Comparison of ENCODE assay signal across 15 cellular contexts in genomic region chr12:50555471-50555885, GRCh38. TPM values are rescaled to one million over a fixed set of nuclear protein-coding genes. Genes with fewer than 3 reads are reported as not detected.
DNase-seq lines count a peak whose midpoint lies in the region; ATAC-seq and TF ChIP-seq lines count a peak whose summit lies in the region.
"Had no signal": no experiment of that assay in that cellular context is flagged by ENCODE, and none has a peak within 500 bp of the region (broad histone marks: within the 10 kb centered on the region; RNA-seq: fewer than 3 reads in every experiment).

No MANE protein-coding gene starts in this region.

- POLR2A ChIA-PET in CD4-positive, alpha-beta memory T cell (lab: Charles Lee; ENCODE audit: partially characterized antibody): no interaction called here

- peaks cover 3 to 18% of the 10 kb centered on the region in 2 donors for H3K36me3 Mint-ChIP-seq in CD4-positive, alpha-beta memory T cell
- H3K36me3 Mint-ChIP-seq in HFFc6 (ENCODE audit: low read depth): peaks cover 14% of the 10 kb centered on the region
- peaks cover 8 to 39% of the 10 kb centered on the region in 2 donors for H3K36me3 Mint-ChIP-seq in activated naive CD4-positive, alpha-beta T cell treated with anti-CD3 and anti-CD28 coated beads, Interleukin-2, amount 50 U/mL, for 72 hours

- H3K4me3 Mint-ChIP-seq in CD4-positive, alpha-beta memory T cell: peak overlapping the region in 1 of 8 donors; percentile 22
- H3K4me3 Mint-ChIP-seq in HFFc6: no peak overlapping the region
- H3K4me3 Mint-ChIP-seq: CD14-positive monocyte; central memory CD8-positive, alpha-beta T cell; immature natural killer cell had no signal

- intact Hi-C loops in CD4-positive, alpha-beta memory T cell (cut with micrococcal nuclease): no loop called here

- ATAC-seq in activated naive CD4-positive, alpha-beta T cell treated with anti-CD3 and anti-CD28 coated beads, Interleukin-2, amount 50 U/mL, for 72 hours: peak; percentile 94

- DNase-seq in CD4-positive, alpha-beta memory T cell: no peak
- DNase-seq in HFFc6 (no peak), LoVo (ENCODE audit: low spot score) (no peak), NOMO-1 treated with dmso at 0.1 percent for 144 hours (lab: John Stamatoyannopoulos, UW; ENCODE audit: unreplicated experiment) (no peak), activated gamma-delta T cell treated with Interleukin-2 at 50 U/mL for 16 hours (no peak)
- peak in 1 of 2 donors; percentile 50 for DNase-seq in activated naive CD4-positive, alpha-beta T cell treated with anti-CD3 and anti-CD28 coated beads, Interleukin-2, amount 50 U/mL, for 72 hours (ENCODE audit: low spot score in 2 of 2)
- DNase-seq: adrenal gland, immature natural killer cell, Karpas-422, mesenchymal stem cell, nucleus accumbens had no signal

- H3K27ac ChIP-seq in CD4-positive, alpha-beta memory T cell (ENCODE audit: low read depth, low read length): no peak overlapping the region
- peak overlapping the region; percentile 3 for H3K27ac ChIP-seq in parathyroid adenoma
- H3K27ac ChIP-seq: adrenal gland, thoracic aorta had no signal

- no peak overlapping the region for H2AFZ ChIP-seq in parathyroid adenoma

- H3K9me3 ChIP-seq in CD4-positive, alpha-beta memory T cell (ENCODE audit: control insufficient read depth in 1 of 2, low read length in 2 of 2): no peaks in the 10 kb centered on the region
- H3K9me3 ChIP-seq in parathyroid adenoma (ENCODE audit: control insufficient read depth, low read length): no peaks in the 10 kb centered on the region
- H3K9me3 ChIP-seq: adrenal gland, thoracic aorta had no signal

- H3K9me3 Mint-ChIP-seq in CD4-positive, alpha-beta memory T cell: no peaks in the 10 kb centered on the region
- no peaks in the 10 kb centered on the region for H3K9me3 Mint-ChIP-seq in HFFc6
- H3K9me3 Mint-ChIP-seq in activated naive CD4-positive, alpha-beta T cell treated with anti-CD3 and anti-CD28 coated beads, Interleukin-2, amount 50 U/mL, for 72 hours: no peaks in the 10 kb centered on the region
- H3K9me3 Mint-ChIP-seq: CD14-positive monocyte; central memory CD8-positive, alpha-beta T cell; immature natural killer cell had no signal

- H3K4me3 ChIP-seq in CD4-positive, alpha-beta memory T cell (ENCODE audit: low read length in 2 of 2): no peak overlapping the region
- H3K4me3 ChIP-seq in parathyroid adenoma (ENCODE audit: low read depth, low read length): no peak overlapping the region
- H3K4me3 ChIP-seq: adrenal gland, thoracic aorta had no signal

- no peak overlapping the region for H3K9ac ChIP-seq in parathyroid adenoma

- CTCF ChIA-PET in CD4-positive, alpha-beta memory T cell (lab: Charles Lee; ENCODE audit: partially characterized antibody): no interaction called here

- H3K79me2 ChIP-seq in parathyroid adenoma: peaks cover 62% of the 10 kb centered on the region

- peak overlapping the region in 5 of 7 donors; percentile 3 to 61 (median 12) for H3K27ac Mint-ChIP-seq in CD4-positive, alpha-beta memory T cell
- H3K27ac Mint-ChIP-seq in HFFc6: peak overlapping the region; percentile 7; the same call in 1 of the 2 replicates
- peak overlapping the region; percentile 92 to 98 for H3K27ac Mint-ChIP-seq in activated naive CD4-positive, alpha-beta T cell treated with anti-CD3 and anti-CD28 coated beads, Interleukin-2, amount 50 U/mL, for 72 hours

- TF ChIP-seq CTCF in HFFc6 (IDR thresholded peaks at IDR 0.05): no peak
- no peak for TF ChIP-seq CTCF in parathyroid adenoma (IDR thresholded peaks at IDR 0.05)

- peaks cover 15% of the 10 kb centered on the region for H3K4me1 ChIP-seq in CD4-positive, alpha-beta memory T cell (ENCODE audit: insufficient read depth, low read length)
- peaks cover 11% of the 10 kb centered on the region for H3K4me1 ChIP-seq in parathyroid adenoma

- H3K4me2 ChIP-seq in parathyroid adenoma (ENCODE audit: low read length): no peak overlapping the region

- no peaks in the 10 kb centered on the region for H3K36me3 ChIP-seq in CD4-positive, alpha-beta memory T cell (ENCODE audit: insufficient read depth, low read length)
- no peaks in the 10 kb centered on the region for H3K36me3 ChIP-seq in parathyroid adenoma (ENCODE audit: control insufficient read depth, insufficient read depth, low read length)
- H3K36me3 ChIP-seq: adrenal gland, thoracic aorta had no signal

- no peaks in the 10 kb centered on the region for H3K27me3 ChIP-seq in CD4-positive, alpha-beta memory T cell (ENCODE audit: insufficient read depth, low read length)
- H3K27me3 ChIP-seq in parathyroid adenoma (ENCODE audit: control insufficient read depth, insufficient read depth, low read length): no peaks in the 10 kb centered on the region
- H3K27me3 ChIP-seq: adrenal gland had no signal

- H3K27me3 Mint-ChIP-seq in CD4-positive, alpha-beta memory T cell: no peaks in the 10 kb centered on the region
- H3K27me3 Mint-ChIP-seq in HFFc6 (ENCODE audit: insufficient read depth): no peaks in the 10 kb centered on the region
- H3K27me3 Mint-ChIP-seq: central memory CD8-positive, alpha-beta T cell had no signal

- peaks cover 31 to 43% (median 38%) of the 10 kb centered on the region in 4 donors for H3K4me1 Mint-ChIP-seq in CD4-positive, alpha-beta memory T cell
- peaks cover 34% of the 10 kb centered on the region for H3K4me1 Mint-ChIP-seq in HFFc6 (ENCODE audit: low read depth)

RNA-seq across cellular contexts. Expression of gene DIP2B, which starts 50.7 kb away (rescaled TPM):
- total RNA-seq in CD4-positive, alpha-beta memory T cell: 10 to 100 TPM; 26.4 to 29.1 TPM
- 10 to 100 TPM in 1 of 2 donors, 1 to 10 TPM in 1; 3.8 to 13.5 TPM for polyA plus RNA-seq in CD4-positive, alpha-beta memory T cell
- total RNA-seq in HFFc6 (2021; fragmentation: NEBNext Ultra II Directional; extraction: Animal tissue kit (Norgen Biotek cat#: 25700)): 10 to 100 TPM; 17.4 to 24.7 (median 20.6) TPM
- total RNA-seq in activated naive CD4-positive, alpha-beta T cell treated with anti-CD3 and anti-CD28 coated beads, Interleukin-2, amount 50 U/mL, for 72 hours: 10 to 100 TPM; 33.8 to 39.9 TPM

Comparison
In these comparisons a context has a peak if more than half of its experiments do, and no peak if none do; other contexts are left out.
1. H3K27ac Mint-ChIP-seq: peak in every context shown above with its lines; median percentile 95 in activated naive CD4-positive, alpha-beta T cell treated with anti-CD3 and anti-CD28 coated beads, Interleukin-2, amount 50 U/mL, for 72 hours; 12 in CD4-positive, alpha-beta memory T cell; 7 in HFFc6.